ENCODE assay signal across 13 cellular contexts in genomic region chr1:214107322-214108096, GRCh38.
DNase-seq lines count a peak whose midpoint lies in the region; ATAC-seq and TF ChIP-seq lines count a peak whose summit lies in the region.
"Had no signal": no experiment of that assay in that cellular context is flagged by ENCODE, and none has a peak within 500 bp of the region (broad histone marks: within the 10 kb centered on the region; RNA-seq: fewer than 3 reads in every experiment).

No MANE protein-coding gene starts in this region.

- intact Hi-C loops in lower lobe of right lung (cut with DNase I), result no loop called here

- ATAC-seq in lower lobe of right lung (peak in 1 of 2 donors; percentile 49), thoracic aorta (ENCODE audit: insufficient number of reproducible peaks, low FRiP score, low read depth) (no peak), HG02610 (IDR thresholded peaks at IDR 0.05; ENCODE audit: unreplicated experiment) (no peak)
- ATAC-seq: activated CD4-positive, CD25-positive, alpha-beta regulatory T cell treated with anti-CD3 and anti-CD28 coated beads, Interleukin-2, amount 50 U/mL, for 24 hours had no signal

- H3K36me3 ChIP-seq in duodenal mucosa (ENCODE audit: control insufficient read depth in 1 of 2, insufficient read depth in 2 of 2, low read length in 2 of 2) (no peaks in the 10 kb centered on the region), lower lobe of right lung (no peaks in the 10 kb centered on the region), thoracic aorta (no peaks in the 10 kb centered on the region)

- no peak overlapping the region for H3K9ac ChIP-seq in duodenal mucosa (ENCODE audit: low read depth in 1 of 2, low read length in 2 of 2)

- peak overlapping the region; percentile 61 to 64 for H3K4me3 ChIP-seq in duodenal mucosa (ENCODE audit: low read depth in 1 of 2, low read length in 2 of 2)
- peak overlapping the region; percentile 28 for H3K4me3 ChIP-seq in lower lobe of right lung
- H3K4me3 ChIP-seq in thoracic aorta, result peak overlapping the region; percentile 35

- peak; percentile 46 for DNase-seq in DMS153 (lab: John Stamatoyannopoulos, UW)
- DNase-seq in DMS153 treated with DMSO at 0.1 percent for 48 hours (lab: John Stamatoyannopoulos, UW; ENCODE audit: unreplicated experiment), result no peak
- no peak for DNase-seq in lower lobe of right lung
- no peak for DNase-seq in thoracic aorta (ENCODE audit: low spot score)
- DNase-seq in stimulated activated CD4-positive, alpha-beta T cell treated with anti-CD3 and anti-CD28 coated beads, Interleukin-15, amount 100 ng/mL, for 24 hours, result no peak
- DNase-seq in DMS 273 treated with DMSO at 0.1 percent for 48 hours (lab: John Stamatoyannopoulos, UW), result no peak
- DNase-seq: KBM-7; NCI-H226; stimulated activated CD4-positive, alpha-beta T cell treated with anti-CD3 and anti-CD28 coated beads, Interleukin-4, amount 100 ng/mL, for 4 hours had no signal

- TF ChIP-seq CTCF in lower lobe of right lung (IDR thresholded peaks at IDR 0.05) (no peak), thoracic aorta (IDR thresholded peaks at IDR 0.05) (no peak)

- H3K27me3 ChIP-seq in duodenal mucosa (ENCODE audit: control insufficient read depth in 1 of 2, insufficient read depth in 2 of 2, low read length in 2 of 2) (no peaks in the 10 kb centered on the region), lower lobe of right lung (ENCODE audit: low read depth) (no peaks in the 10 kb centered on the region), thoracic aorta (replicated peaks; ENCODE audit: insufficient read depth) (no peaks in the 10 kb centered on the region)

- H3K9me3 ChIP-seq in duodenal mucosa (ENCODE audit: control insufficient read depth in 1 of 2, low read length in 2 of 2) (no peaks in the 10 kb centered on the region), lower lobe of right lung (peaks cover 3% of the 10 kb centered on the region), thoracic aorta (no peaks in the 10 kb centered on the region)

- H3K4me1 ChIP-seq in duodenal mucosa (ENCODE audit: control insufficient read depth in 1 of 2, insufficient read depth in 2 of 2, low read length in 2 of 2) (no peaks in the 10 kb centered on the region), lower lobe of right lung (no peaks in the 10 kb centered on the region), thoracic aorta (ENCODE audit: control insufficient read depth in 1 of 2, low read depth in 2 of 2) (no peaks in the 10 kb centered on the region)

- H3K27ac ChIP-seq in duodenal mucosa (ENCODE audit: low read depth, low read length) (no peak overlapping the region), lower lobe of right lung (no peak overlapping the region), thoracic aorta (no peak overlapping the region)
- H3K27ac ChIP-seq: 22Rv1 had no signal
